8 cellular contexts compared by ENCODE assay signal in genomic region chr7:7180725-7181428, GRCh38. TPM values are rescaled to one million over a fixed set of nuclear protein-coding genes. Genes with fewer than 3 reads are reported as not detected.
A peak's percentile ranks its signal among the peaks of the same experiment; 100 is the strongest.
DNase-seq lines count a peak whose midpoint lies in the region; ATAC-seq, FAIRE-seq and TF ChIP-seq lines count a peak whose summit lies in the region.

No MANE protein-coding gene starts in this region.

- no peaks in the 10 kb centered on the region for H3K27me3 ChIP-seq in stomach

- H3K4me3 Mint-ChIP-seq in T-helper 2 cell treated with Interferon-gamma antibody and Interleukin-4, amounts not matched to agents 5 μg/mL and 100 μg/mL, for 36 hours = peak overlapping the region; percentile 99
- peak overlapping the region; percentile 87 for H3K4me3 Mint-ChIP-seq in activated CD8-positive, alpha-beta T cell treated with anti-CD3 and anti-CD28 coated beads, Interleukin-2, amount 10 ng/mL, durations not matched to agents 7 days and 5 days

- peak overlapping the region; percentile 99 for H3K27ac Mint-ChIP-seq in T-helper 2 cell treated with Interferon-gamma antibody and Interleukin-4, amounts not matched to agents 5 μg/mL and 100 μg/mL, for 36 hours
- peak overlapping the region; percentile 98 for H3K27ac Mint-ChIP-seq in activated CD8-positive, alpha-beta T cell treated with anti-CD3 and anti-CD28 coated beads, Interleukin-2, amount 10 ng/mL, durations not matched to agents 7 days and 5 days

- 73 to 84% (median 78%) methylated on average over 8 of the region's 8 CpGs for WGBS in stomach, 5 donors

- TF ChIP-seq POLR2A in stomach (IDR thresholded peaks at IDR 0.05) = no peak

- H3K27ac ChIP-seq in kidney (ENCODE audit: low read depth in 2 of 2, low read length in 2 of 2) (peak overlapping the region in 1 of 2 donors; percentile 90), stomach (peak overlapping the region in 4 of 5 donors; percentile 96 to 99 (median 98))

- H3K9me3 ChIP-seq in kidney (ENCODE audit: control insufficient read depth in 1 of 2, low read length in 2 of 2) = no peaks in the 10 kb centered on the region
- H3K9me3 ChIP-seq in stomach = no peaks in the 10 kb centered on the region

- FAIRE-seq in kidney (lab: Jason Lieb, UNC) = no peak

- intact Hi-C loops in kidney (cut with DNase I) = no loop called here
- intact Hi-C loops in stomach (cut with DNase I; ENCODE audit: low total_unique reads) = no loop called here

- H3K4me1 ChIP-seq in kidney (ENCODE audit: control insufficient read depth in 1 of 2, insufficient read depth in 1 of 2, low read depth in 1 of 2, low read length in 2 of 2) (peaks cover 0 to 4% of the 10 kb centered on the region in 2 donors), stomach (peaks cover 2 to 49% (median 23%) of the 10 kb centered on the region in 4 donors)

- H3K27me3 Mint-ChIP-seq in T-helper 2 cell treated with Interferon-gamma antibody and Interleukin-4, amounts not matched to agents 5 μg/mL and 100 μg/mL, for 36 hours (ENCODE audit: low read depth) = no peaks in the 10 kb centered on the region
- no peaks in the 10 kb centered on the region for H3K27me3 Mint-ChIP-seq in activated CD8-positive, alpha-beta T cell treated with anti-CD3 and anti-CD28 coated beads, Interleukin-2, amount 10 ng/mL, durations not matched to agents 7 days and 5 days (ENCODE audit: low read depth)

- peak overlapping the region in 1 of 2 donors; percentile 87 for H3K9ac ChIP-seq in kidney (ENCODE audit: low read length in 2 of 2)

- no peak for TF ChIP-seq EP300 in stomach (IDR thresholded peaks at IDR 0.05)

- POLR2A ChIA-PET in activated CD8-positive, alpha-beta T cell treated with anti-CD3 and anti-CD28 coated beads, Interleukin-2, amount 10 ng/mL, durations not matched to agents 7 days and 5 days (lab: Charles Lee) = interaction anchor here (0.8 to 3.8 kb wide), 8 partner anchors 8 to 460 kb away, joined by 3 to 74 read pairs (median 9); partner anchors contain the start of gene UMAD1

- no peak for ATAC-seq in activated CD8-positive, alpha-beta T cell treated with anti-CD3 and anti-CD28 coated beads, Interleukin-2, amount 10 ng/mL, durations not matched to agents 7 days and 5 days

- H3K36me3 Mint-ChIP-seq in T-helper 2 cell treated with Interferon-gamma antibody and Interleukin-4, amounts not matched to agents 5 μg/mL and 100 μg/mL, for 36 hours (ENCODE audit: low read depth) = peaks cover 28% of the 10 kb centered on the region
- H3K36me3 Mint-ChIP-seq in activated CD8-positive, alpha-beta T cell treated with anti-CD3 and anti-CD28 coated beads, Interleukin-2, amount 10 ng/mL, durations not matched to agents 7 days and 5 days (ENCODE audit: low read depth) = peaks cover 14% of the 10 kb centered on the region

- H3K36me3 ChIP-seq in kidney (ENCODE audit: control insufficient read depth in 1 of 2, insufficient read depth in 2 of 2, low read length in 2 of 2) = no peaks in the 10 kb centered on the region
- H3K36me3 ChIP-seq in stomach = no peaks in the 10 kb centered on the region

- CTCF ChIA-PET in activated CD8-positive, alpha-beta T cell treated with anti-CD3 and anti-CD28 coated beads, Interleukin-2, amount 10 ng/mL, durations not matched to agents 7 days and 5 days (lab: Charles Lee) = interaction anchor here (1.0 to 3.5 kb wide), 9 partner anchors 14 to 500 kb away, joined by 3 to 29 read pairs (median 4); no protein-coding TSS in a partner anchor

- peak overlapping the region; percentile 92 to 93 for H3K4me3 ChIP-seq in kidney (ENCODE audit: low read length in 2 of 2)
- H3K4me3 ChIP-seq in stomach = peak overlapping the region in 3 of 4 donors; percentile 60 to 91 (median 88)

- TF ChIP-seq CTCF in kidney (IDR thresholded peaks at IDR 0.05; ENCODE audit: borderline replicate concordance, extremely low read depth, insufficient read depth) (no peak), stomach (IDR thresholded peaks at IDR 0.05) (no peak)

- H3K4me1 Mint-ChIP-seq in T-helper 2 cell treated with Interferon-gamma antibody and Interleukin-4, amounts not matched to agents 5 μg/mL and 100 μg/mL, for 36 hours (ENCODE audit: low read depth) = peaks cover 35% of the 10 kb centered on the region
- peaks cover 22% of the 10 kb centered on the region for H3K4me1 Mint-ChIP-seq in activated CD8-positive, alpha-beta T cell treated with anti-CD3 and anti-CD28 coated beads, Interleukin-2, amount 10 ng/mL, durations not matched to agents 7 days and 5 days (ENCODE audit: low read depth)

- H3K9me3 Mint-ChIP-seq in T-helper 2 cell treated with Interferon-gamma antibody and Interleukin-4, amounts not matched to agents 5 μg/mL and 100 μg/mL, for 36 hours = no peaks in the 10 kb centered on the region
- H3K9me3 Mint-ChIP-seq in activated CD8-positive, alpha-beta T cell treated with anti-CD3 and anti-CD28 coated beads, Interleukin-2, amount 10 ng/mL, durations not matched to agents 7 days and 5 days (ENCODE audit: insufficient read depth) = no peaks in the 10 kb centered on the region

- no peak for DNase-seq in T-helper 2 cell treated with Interferon-gamma antibody and Interleukin-4, amounts not matched to agents 5 μg/mL and 100 μg/mL, for 36 hours (ENCODE audit: low spot score)
- DNase-seq in T-helper 2 cell = no peak
- no peak for DNase-seq in activated CD8-positive, alpha-beta T cell treated with anti-CD3 and anti-CD28 coated beads, Interleukin-2, amount 10 ng/mL, durations not matched to agents 7 days and 5 days
- DNase-seq in kidney = no peak
- DNase-seq in stomach = no peak
- DNase-seq in NCI-H69 (lab: John Stamatoyannopoulos, UW) = no peak
- no peak for DNase-seq in anterior cingulate cortex (lab: John Stamatoyannopoulos, UW)
- DNase-seq in foreskin melanocyte = no peak

RNA-seq across cellular contexts. Expression of gene C1GALT1, which starts 1.5 kb away (rescaled TPM):
- 10 to 100 TPM; 47.4 to 50.7 TPM for total RNA-seq in activated CD8-positive, alpha-beta T cell treated with anti-CD3 and anti-CD28 coated beads, Interleukin-2, amount 10 ng/mL, durations not matched to agents 7 days and 5 days
- total RNA-seq in kidney (43.0 TPM), stomach (10 to 100 TPM in 4 of 5 donors, 1 to 10 TPM in 1; 2.6 to 50.9 (median 25.1) TPM)
- polyA plus RNA-seq in kidney (ENCODE audit: insufficient read depth, low read depth, low replicate concordance) (16.0 TPM), stomach (1 to 10 TPM; 2.7 to 9.3 (median 4.0) TPM)
